Comparison of ENCODE assay signal across 15 cellular contexts in genomic region chr9:133978226-133979123, GRCh38. TPM values are rescaled to one million over a fixed set of nuclear protein-coding genes. Genes with fewer than 3 reads are reported as not detected.
DNase-seq lines count a peak whose midpoint lies in the region; ATAC-seq and TF ChIP-seq lines count a peak whose summit lies in the region.
"Had no signal": no experiment of that assay in that cellular context is flagged by ENCODE, and none has a peak within 500 bp of the region (broad histone marks: within the 10 kb centered on the region; RNA-seq: fewer than 3 reads in every experiment).

No MANE protein-coding gene starts in this region.

- TF ChIP-seq CTCF in adrenal gland (IDR thresholded peaks at IDR 0.05) = no peak
- no peak for TF ChIP-seq CTCF in gastrocnemius medialis (IDR thresholded peaks at IDR 0.05 in 4 of 5, conservative IDR thresholded peaks at IDR 0.05 in 1 of 5)
- no peak for TF ChIP-seq CTCF in uterus (IDR thresholded peaks at IDR 0.05)

- no peaks in the 10 kb centered on the region for H3K27me3 Mint-ChIP-seq in activated CD8-positive, alpha-beta T cell treated with anti-CD3 and anti-CD28 coated beads, Interleukin-2, amount 10 ng/mL, durations not matched to agents 7 days and 5 days (ENCODE audit: low read depth)
- H3K27me3 Mint-ChIP-seq: activated naive CD8-positive, alpha-beta T cell treated with anti-CD3 and anti-CD28 coated beads, Interleukin-2, amount 10 ng/mL, durations not matched to agents 7 days and 5 days had no signal

- 50 to 67% (median 59%) methylated on average over 15 to 22 of the region's 22 CpGs for WGBS in adrenal gland, 4 donors

- peak overlapping the region in 1 of 4 donors; percentile 20 for H3K4me3 ChIP-seq in adrenal gland
- H3K4me3 ChIP-seq in gastrocnemius medialis = peak overlapping the region in 3 of 4 donors; percentile 25 to 41 (median 32)
- H3K4me3 ChIP-seq in uterus = no peak overlapping the region

- no peaks in the 10 kb centered on the region for H3K9me3 ChIP-seq in adrenal gland (replicated peaks in 1 of 3)
- H3K9me3 ChIP-seq in gastrocnemius medialis = no peaks in the 10 kb centered on the region
- no peaks in the 10 kb centered on the region for H3K9me3 ChIP-seq in uterus

- H3K27ac ChIP-seq in adrenal gland = peak overlapping the region in 3 of 5 donors; percentile 22 to 83 (median 78)
- H3K27ac ChIP-seq in gastrocnemius medialis = no peak overlapping the region
- no peak overlapping the region for H3K27ac ChIP-seq in uterus

- H3K4me3 Mint-ChIP-seq in activated CD8-positive, alpha-beta T cell treated with anti-CD3 and anti-CD28 coated beads, Interleukin-2, amount 10 ng/mL, durations not matched to agents 7 days and 5 days = no peak overlapping the region
- H3K4me3 Mint-ChIP-seq: activated naive CD8-positive, alpha-beta T cell treated with anti-CD3 and anti-CD28 coated beads, Interleukin-2, amount 10 ng/mL, durations not matched to agents 7 days and 5 days; T-helper 1 cell treated with Interleukin-12 subunit alpha and Interleukin-12 subunit beta and Interleukin-4 antibody, amounts not matched to agents 30 μg/mL and 1 μg/mL, for 36 hours had no signal

- intact Hi-C loops in adrenal gland (cut with DNase I) (no loop called here), gastrocnemius medialis (cut with DNase I; ENCODE audit: low total_unique reads) (no loop called here), uterus (cut with DNase I; ENCODE audit: low total_unique reads) (no loop called here)

- H3K27me3 ChIP-seq in adrenal gland (no peaks in the 10 kb centered on the region), gastrocnemius medialis (peaks cover 0 to 13% (median 4%) of the 10 kb centered on the region in 3 donors), uterus (no peaks in the 10 kb centered on the region)

- H3K4me1 ChIP-seq in adrenal gland (replicated peaks in 1 of 2) = peaks cover 32 to 51% of the 10 kb centered on the region in 2 donors
- peaks cover 0 to 12% of the 10 kb centered on the region in 2 donors for H3K4me1 ChIP-seq in gastrocnemius medialis
- H3K4me1 ChIP-seq in uterus = peaks cover 0 to 9% of the 10 kb centered on the region in 2 donors

- TF ChIP-seq POLR2A in adrenal gland (IDR thresholded peaks at IDR 0.05) (no peak), gastrocnemius medialis (IDR thresholded peaks at IDR 0.05) (no peak), uterus (IDR thresholded peaks at IDR 0.05) (no peak)

- in situ Hi-C loops in gastrocnemius medialis (cut with MboI; ENCODE audit: low sequenced_read_pairs in 4 of 4) = no loop called here

- POLR2A ChIA-PET in activated CD8-positive, alpha-beta T cell treated with anti-CD3 and anti-CD28 coated beads, Interleukin-2, amount 10 ng/mL, durations not matched to agents 7 days and 5 days (lab: Charles Lee) = interaction anchor here (0.6 kb wide), 1 partner anchor 81 kb away, joined by 4 read pairs; no protein-coding TSS in a partner anchor

- ATAC-seq in left lobe of liver (peak; percentile 51), gastrocnemius medialis (no peak), HG03175 (IDR thresholded peaks at IDR 0.05; ENCODE audit: unreplicated experiment) (no peak)
- ATAC-seq in activated CD8-positive, alpha-beta T cell treated with anti-CD3 and anti-CD28 coated beads, Interleukin-2, amount 10 ng/mL, durations not matched to agents 7 days and 5 days = no peak

- H3K4me1 Mint-ChIP-seq in activated CD8-positive, alpha-beta T cell treated with anti-CD3 and anti-CD28 coated beads, Interleukin-2, amount 10 ng/mL, durations not matched to agents 7 days and 5 days (ENCODE audit: low read depth) = no peaks in the 10 kb centered on the region
- H3K4me1 Mint-ChIP-seq: activated naive CD8-positive, alpha-beta T cell treated with anti-CD3 and anti-CD28 coated beads, Interleukin-2, amount 10 ng/mL, durations not matched to agents 7 days and 5 days had no signal

- no peaks in the 10 kb centered on the region for H3K9me3 Mint-ChIP-seq in activated CD8-positive, alpha-beta T cell treated with anti-CD3 and anti-CD28 coated beads, Interleukin-2, amount 10 ng/mL, durations not matched to agents 7 days and 5 days (ENCODE audit: insufficient read depth)
- H3K9me3 Mint-ChIP-seq: activated naive CD8-positive, alpha-beta T cell treated with anti-CD3 and anti-CD28 coated beads, Interleukin-2, amount 10 ng/mL, durations not matched to agents 7 days and 5 days; T-helper 1 cell treated with Interleukin-12 subunit alpha and Interleukin-12 subunit beta and Interleukin-4 antibody, amounts not matched to agents 30 μg/mL and 1 μg/mL, for 36 hours had no signal

- DNase-seq in HuH-7 (ENCODE audit: low spot score) = peak; percentile 67
- DNase-seq in adrenal gland = peak in 1 of 7 donors; percentile 24
- DNase-seq in left lobe of liver (ENCODE audit: low spot score) = peak; percentile 84
- no peak for DNase-seq in gastrocnemius medialis
- DNase-seq in uterus = no peak
- DNase-seq in activated CD8-positive, alpha-beta T cell treated with anti-CD3 and anti-CD28 coated beads, Interleukin-2, amount 10 ng/mL, durations not matched to agents 7 days and 5 days = no peak
- no peak for DNase-seq in activated CD4-positive, alpha-beta T cell treated with anti-CD3 and anti-CD28 coated beads for 48 hours
- DNase-seq: activated CD4-positive, CD25-positive, alpha-beta regulatory T cell treated with anti-CD3 and anti-CD28 coated beads, Interleukin-2, amount 50 U/mL, for 72 hours; activated naive CD8-positive, alpha-beta T cell treated with anti-CD3 and anti-CD28 coated beads, Interleukin-2, amount 10 ng/mL, durations not matched to agents 7 days and 5 days; islet precursor cell; NCI-H2029; NCI-H748 treated with DMSO at 0.1 percent for 48 hours; stimulated activated CD4-positive, alpha-beta T cell treated with anti-CD3 and anti-CD28 coated beads, Interleukin-4, amount 100 ng/mL, for 1 hour had no signal

- no peaks in the 10 kb centered on the region for H3K36me3 Mint-ChIP-seq in activated CD8-positive, alpha-beta T cell treated with anti-CD3 and anti-CD28 coated beads, Interleukin-2, amount 10 ng/mL, durations not matched to agents 7 days and 5 days (ENCODE audit: low read depth)
- H3K36me3 Mint-ChIP-seq: activated naive CD8-positive, alpha-beta T cell treated with anti-CD3 and anti-CD28 coated beads, Interleukin-2, amount 10 ng/mL, durations not matched to agents 7 days and 5 days had no signal

- H3K36me3 ChIP-seq in adrenal gland (replicated peaks in 1 of 2) (no peaks in the 10 kb centered on the region), gastrocnemius medialis (no peaks in the 10 kb centered on the region), uterus (no peaks in the 10 kb centered on the region)

- no peak overlapping the region for H3K27ac Mint-ChIP-seq in activated CD8-positive, alpha-beta T cell treated with anti-CD3 and anti-CD28 coated beads, Interleukin-2, amount 10 ng/mL, durations not matched to agents 7 days and 5 days
- H3K27ac Mint-ChIP-seq: activated naive CD8-positive, alpha-beta T cell treated with anti-CD3 and anti-CD28 coated beads, Interleukin-2, amount 10 ng/mL, durations not matched to agents 7 days and 5 days; T-helper 1 cell treated with Interleukin-12 subunit alpha and Interleukin-12 subunit beta and Interleukin-4 antibody, amounts not matched to agents 30 μg/mL and 1 μg/mL, for 36 hours had no signal

- CTCF ChIA-PET in activated CD8-positive, alpha-beta T cell treated with anti-CD3 and anti-CD28 coated beads, Interleukin-2, amount 10 ng/mL, durations not matched to agents 7 days and 5 days (lab: Charles Lee) = no interaction called here

RNA-seq across cellular contexts. Expression of gene VAV2, which starts 13.6 kb away (rescaled TPM):
- 10 to 100 TPM; 21.5 to 96.2 (median 33.5) TPM for total RNA-seq in adrenal gland
- 10 to 100 TPM; 19.7 to 46.7 (median 35.3) TPM for polyA plus RNA-seq in adrenal gland
- 34.8 TPM for total RNA-seq in left lobe of liver
- 1 to 10 TPM in 2 of 4 donors, under 1 TPM in 2; 0.51 to 1.2 (median 0.97) TPM for total RNA-seq in gastrocnemius medialis
- 10 to 100 TPM in 3 of 4 donors, 1 to 10 TPM in 1; 4.7 to 42.2 (median 15.8) TPM for total RNA-seq in uterus
- total RNA-seq in activated CD8-positive, alpha-beta T cell treated with anti-CD3 and anti-CD28 coated beads, Interleukin-2, amount 10 ng/mL, durations not matched to agents 7 days and 5 days = 10 to 100 TPM; 10.1 to 10.3 TPM

RNA-seq across cellular contexts. Expression of gene BRD3OS, which starts 46.8 kb away (rescaled TPM):
- total RNA-seq in adrenal gland = 10 to 100 TPM; 14.7 to 70.6 (median 29.1) TPM
- polyA plus RNA-seq in adrenal gland = 10 to 100 TPM; 18.2 to 22.4 (median 20.0) TPM
- 7.6 TPM for total RNA-seq in left lobe of liver
- 1 to 10 TPM in 3 of 4 donors, under 1 TPM in 1; 0.76 to 9.3 (median 5.8) TPM for total RNA-seq in gastrocnemius medialis
- total RNA-seq in uterus = 10 to 100 TPM in 2 of 4 donors, 1 to 10 TPM in 2; 7.4 to 23.9 (median 13.6) TPM
- total RNA-seq in activated CD8-positive, alpha-beta T cell treated with anti-CD3 and anti-CD28 coated beads, Interleukin-2, amount 10 ng/mL, durations not matched to agents 7 days and 5 days = 10 to 100 TPM; 13.5 to 16.0 TPM

Comparison
In these comparisons a context has a peak if more than half of its experiments do, and no peak if none do; other contexts are left out.
1. DNase-seq: peak in HuH-7 (single experiment) and left lobe of liver (single experiment); none in gastrocnemius medialis (0 of 2), uterus (0 of 2), activated CD8-positive, alpha-beta T cell treated with anti-CD3 and anti-CD28 coated beads, Interleukin-2, amount 10 ng/mL, durations not matched to agents 7 days and 5 days (single experiment) and activated CD4-positive, alpha-beta T cell treated with anti-CD3 and anti-CD28 coated beads for 48 hours (single experiment).
2. H3K27ac ChIP-seq: peak in adrenal gland (3 of 5); none in gastrocnemius medialis (0 of 4) and uterus (0 of 2).
3. H3K4me3 ChIP-seq: peak in gastrocnemius medialis (3 of 4); none in uterus (0 of 2).